8 cellular contexts compared by ENCODE assay signal in the genomic region with DNA sequence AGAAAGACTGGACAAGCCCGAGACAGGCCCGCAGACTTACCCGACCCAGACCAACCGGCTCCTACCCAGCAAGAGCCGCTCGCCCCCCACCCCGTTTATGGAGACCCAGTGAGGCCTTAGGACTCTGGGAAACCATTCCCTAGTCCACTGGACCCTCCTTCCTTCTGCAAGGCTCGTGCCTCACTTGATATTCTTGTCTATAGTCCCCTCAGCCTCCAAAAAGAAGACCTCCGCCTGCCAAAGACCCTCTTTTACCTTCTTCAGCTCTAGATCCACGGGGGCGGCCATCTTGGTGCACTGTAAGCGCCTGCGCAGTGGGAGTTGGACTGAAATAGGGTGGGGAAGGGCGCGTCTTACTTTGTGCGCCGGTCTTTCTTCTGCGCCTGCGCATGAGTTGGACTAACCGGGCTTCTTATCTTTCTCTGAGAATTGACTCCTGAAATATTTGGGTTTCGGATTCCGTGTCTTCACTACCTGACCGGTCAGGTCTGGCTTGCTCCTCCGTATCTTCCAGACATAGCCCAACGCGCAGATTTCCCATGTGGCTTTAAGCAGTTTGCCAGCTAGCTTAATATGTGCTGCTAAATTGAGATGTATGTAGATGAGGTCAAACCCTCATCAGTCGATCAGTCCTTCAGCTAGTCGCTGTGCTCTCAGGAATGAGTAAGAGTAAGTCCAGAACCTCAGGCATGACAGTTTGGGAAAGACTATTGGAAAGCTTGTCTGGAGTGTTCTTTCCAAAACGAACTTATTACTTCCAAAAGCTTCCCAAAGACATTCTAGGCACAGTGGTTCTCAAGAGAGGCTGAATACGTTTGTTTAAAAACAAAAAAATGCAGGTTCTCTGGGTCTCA. TPM values are rescaled to one million over a fixed set of nuclear protein-coding genes. Genes with fewer than 3 reads are reported as not detected.
DNase-seq lines count a peak whose midpoint lies in the region; ATAC-seq, FAIRE-seq and TF ChIP-seq lines count a peak whose summit lies in the region.

A gene with protein sequence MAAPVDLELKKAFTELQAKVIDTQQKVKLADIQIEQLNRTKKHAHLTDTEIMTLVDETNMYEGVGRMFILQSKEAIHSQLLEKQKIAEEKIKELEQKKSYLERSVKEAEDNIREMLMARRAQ (minus strand): TSS at position 316 of the 854 bp plus-strand sequence. CDS start 28 bp downstream, at position 288.

- no peaks in the 10 kb centered on the region for H3K27me3 ChIP-seq in upper lobe of right lung

- no peak for TF ChIP-seq CTCF in upper lobe of right lung (IDR thresholded peaks at IDR 0.05)

- peak; percentile 89 for FAIRE-seq in GM12891 (lab: Jason Lieb, UNC)

- ATAC-seq in HG02840 (IDR thresholded peaks at IDR 0.05; ENCODE audit: low FRiP score, unreplicated experiment) (peak; percentile 95), left cardiac atrium (peak; percentile 98 to 100), upper lobe of right lung (peak; percentile 98)

- H3K27ac ChIP-seq in upper lobe of right lung: peak within 1 kb of the TSS; percentile 89

- H3K36me3 ChIP-seq in upper lobe of right lung: peaks cover 9% of the 10 kb centered on the region

- H3K4me3 ChIP-seq in upper lobe of right lung: peak within 1 kb of the TSS; percentile 94

- H3K9me3 ChIP-seq in upper lobe of right lung: no peaks in the 10 kb centered on the region

- TF ChIP-seq POLR2A in GM12891 (IDR thresholded peaks at IDR 0.05; ENCODE audit: low read depth, low read length): peak; percentile 86

- peak; percentile 88 for DNase-seq in GM12891 (ENCODE audit: insufficient read length, low spot score)
- peak; percentile 61 for DNase-seq in NCI-H146 treated with DMSO at 0.1 percent for 48 hours (lab: John Stamatoyannopoulos, UW; ENCODE audit: unreplicated experiment)
- DNase-seq in amniotic epithelial cell (ENCODE audit: low read depth): peak; percentile 90
- peak; percentile 96 for DNase-seq in left cardiac atrium
- peak; percentile 98 for DNase-seq in posterior vena cava (ENCODE audit: low spot score)
- DNase-seq in upper lobe of right lung: peak; percentile 95

- intact Hi-C loops in T-helper 1 cell treated with Interleukin-12 subunit alpha and Interleukin-12 subunit beta and Interleukin-4 antibody, amounts not matched to agents 30 ng/mL and 1 ng/mL, for 36 hours (cut with micrococcal nuclease): loop anchor here (1.0 to 10.0 kb wide), 17 partner anchors 10 to 1968 kb away; partner anchors contain the start of genes ANKHD1, APBB3, CDC25C and CYSTM1
- intact Hi-C loops in left cardiac atrium (cut with DNase I) (no loop called here), posterior vena cava (cut with DNase I) (no loop called here), upper lobe of right lung (cut with DNase I) (no loop called here)

- peaks cover 31% of the 10 kb centered on the region for H3K4me1 ChIP-seq in upper lobe of right lung

TF ChIP-seq in GM12891, 5 proteins besides CTCF, POLR2A, EP300 and RAD21:
- no peak for TF ChIP-seq PAX5 (IDR thresholded peaks at IDR 0.05; ENCODE audit: insufficient read depth, low read length, severe bottlenecking)
- TF ChIP-seq POU2F2 (IDR thresholded peaks at IDR 0.05; ENCODE audit: low read depth, low read length): peak; percentile 62; the same call in 1 of the 2 replicates
- TF ChIP-seq TAF1 (IDR thresholded peaks at IDR 0.05; ENCODE audit: low read depth, low read length): peak; percentile 72
- TF ChIP-seq POLR2AphosphoS5 (IDR thresholded peaks at IDR 0.05; ENCODE audit: low read depth, low read length): peak; percentile 61; the same call in 1 of the 2 replicates
- no peak for TF ChIP-seq SPI1 (IDR thresholded peaks at IDR 0.05; ENCODE audit: low read depth, low read length)

RNA-seq across cellular contexts. Expression of the gene that starts here (rescaled TPM):
- 129 TPM for polyA plus RNA-seq in GM12891 (2012; ENCODE audit: low read depth, missing spikeins)
- 56.7 and 57.5 TPM in 2 replicates for total RNA-seq in T-helper 1 cell treated with Interleukin-12 subunit alpha and Interleukin-12 subunit beta and Interleukin-4 antibody, amounts not matched to agents 30 ng/mL and 1 ng/mL, for 36 hours
- total RNA-seq in left cardiac atrium: 10 to 100 TPM; 49.1 to 54.7 TPM
- total RNA-seq in posterior vena cava: 10 to 100 TPM; 38.2 to 46.2 TPM
- 54.0 TPM for total RNA-seq in upper lobe of right lung

Comparison
In these comparisons a context has a peak if more than half of its experiments do, and no peak if none do; other contexts are left out.
1. Peak in every context shown above with its lines: DNase-seq, ATAC-seq, H3K4me3 ChIP-seq and H3K27ac ChIP-seq.